11 cellular contexts compared by ENCODE assay signal in genomic region chr7:54888736-54889082, GRCh38.
A peak's percentile ranks its signal among the peaks of the same experiment; 100 is the strongest.
DNase-seq lines count a peak whose midpoint lies in the region; ATAC-seq and TF ChIP-seq lines count a peak whose summit lies in the region.
"Had no signal": no experiment of that assay in that cellular context is flagged by ENCODE, and none has a peak within 500 bp of the region (broad histone marks: within the 10 kb centered on the region; RNA-seq: fewer than 3 reads in every experiment).

No MANE protein-coding gene starts in this region.

- no peaks in the 10 kb centered on the region for H4K20me1 ChIP-seq in fibroblast of lung (ENCODE audit: control insufficient read depth, extremely low read depth, insufficient read depth, low read length)

- no peaks in the 10 kb centered on the region for H3K27me3 ChIP-seq in fibroblast of lung (ENCODE audit: control insufficient read depth, insufficient read depth, low read length)
- no peaks in the 10 kb centered on the region for H3K27me3 ChIP-seq in mucosa of rectum (ENCODE audit: control insufficient read depth in 2 of 2, insufficient read depth in 2 of 2, low read length in 2 of 2)
- no peaks in the 10 kb centered on the region for H3K27me3 ChIP-seq in upper lobe of right lung

- H3K4me1 ChIP-seq in fibroblast of lung (ENCODE audit: control insufficient read depth, extremely low read depth, insufficient read depth, low read length) (no peaks in the 10 kb centered on the region), mucosa of rectum (ENCODE audit: control insufficient read depth in 2 of 2, insufficient read depth in 2 of 2, low read length in 2 of 2) (no peaks in the 10 kb centered on the region), upper lobe of right lung (no peaks in the 10 kb centered on the region)

- peak; percentile 40 for DNase-seq in NCI-H748 treated with DMSO at 0.1 percent for 48 hours (lab: John Stamatoyannopoulos, UW)
- no peak for DNase-seq in NCI-H748 (lab: John Stamatoyannopoulos, UW; ENCODE audit: unreplicated experiment)
- no peak for DNase-seq in fibroblast of lung (ENCODE audit: low read depth in 2 of 2)
- no peak for DNase-seq in upper lobe of right lung
- DNase-seq in retina, result no peak
- no peak for DNase-seq in NCI-H2196 treated with DMSO at 0.1 percent for 48 hours (lab: John Stamatoyannopoulos, UW; ENCODE audit: unreplicated experiment)
- DNase-seq: activated CD8-positive, alpha-beta T cell treated with anti-CD3 and anti-CD28 coated beads for 36 hours; activated naive CD8-positive, alpha-beta T cell treated with anti-CD3 and anti-CD28 coated beads, Interleukin-2, amount 50 U/mL, for 24 hours; NCI-H2171 had no signal

- peak overlapping the region; percentile 90 for H3K4me2 ChIP-seq in fibroblast of lung (ENCODE audit: extremely low read depth, insufficient read depth, low read length)

- H3K36me3 ChIP-seq in fibroblast of lung (ENCODE audit: control insufficient read depth, insufficient read depth, low read length) (no peaks in the 10 kb centered on the region), mucosa of rectum (ENCODE audit: control insufficient read depth in 2 of 2, insufficient read depth in 2 of 2, low read length in 2 of 2) (no peaks in the 10 kb centered on the region), upper lobe of right lung (no peaks in the 10 kb centered on the region)

- H3K4me3 ChIP-seq in fibroblast of lung (replicated peaks in 1 of 4; ENCODE audit: control extremely low read depth in 1 of 4, insufficient read depth in 1 of 4, low read depth in 3 of 4, low read length in 4 of 4) (peak overlapping the region; percentile 5 to 49 (median 38)), mucosa of rectum (ENCODE audit: low read length in 2 of 2) (peak overlapping the region; percentile 14 to 59), upper lobe of right lung (peak overlapping the region; percentile 36)

- H3K79me2 ChIP-seq in fibroblast of lung (ENCODE audit: control insufficient read depth, insufficient read depth, low read length), result no peaks in the 10 kb centered on the region

- intact Hi-C loops in upper lobe of right lung (cut with DNase I), result no loop called here

- H3K9ac ChIP-seq in fibroblast of lung (ENCODE audit: insufficient read depth, low read length), result no peak overlapping the region
- no peak overlapping the region for H3K9ac ChIP-seq in mucosa of rectum (ENCODE audit: low read depth in 1 of 2, low read length in 2 of 2)

- peak; percentile 16 for ATAC-seq in upper lobe of right lung
- no peak for ATAC-seq in GM18870 (IDR thresholded peaks at IDR 0.05; ENCODE audit: unreplicated experiment)
- ATAC-seq: activated CD8-positive, alpha-beta T cell treated with anti-CD3 and anti-CD28 coated beads for 36 hours; activated naive CD8-positive, alpha-beta T cell treated with anti-CD3 and anti-CD28 coated beads, Interleukin-2, amount 50 U/mL, for 24 hours had no signal

- H3K27ac ChIP-seq in fibroblast of lung (ENCODE audit: insufficient read depth, low read length), result no peak overlapping the region
- H3K27ac ChIP-seq in mucosa of rectum (ENCODE audit: low read depth in 2 of 2, low read length in 2 of 2), result no peak overlapping the region
- H3K27ac ChIP-seq in upper lobe of right lung, result no peak overlapping the region

- TF ChIP-seq CTCF in fibroblast of lung (conservative IDR thresholded peaks at IDR 0.05 in 1 of 2, IDR thresholded peaks at IDR 0.05 in 1 of 2; ENCODE audit: low read depth in 1 of 2, low read length in 2 of 2) (no peak), upper lobe of right lung (IDR thresholded peaks at IDR 0.05) (no peak)

- H2AFZ ChIP-seq in fibroblast of lung (ENCODE audit: low read length), result peak overlapping the region; percentile 65

- no peaks in the 10 kb centered on the region for H3K9me3 ChIP-seq in fibroblast of lung (ENCODE audit: control insufficient read depth, insufficient read depth, low read depth, low read length)
- H3K9me3 ChIP-seq in mucosa of rectum (ENCODE audit: control insufficient read depth in 2 of 2, low read length in 2 of 2), result no peaks in the 10 kb centered on the region
- no peaks in the 10 kb centered on the region for H3K9me3 ChIP-seq in upper lobe of right lung
